In genomic region chr9:426976-427375, GRCh38 we compare ENCODE assay signal across 30 cellular contexts.
"Had no signal": no experiment of that assay in that cellular context is flagged by ENCODE, and none has a peak within 500 bp of the region (broad histone marks: within the 10 kb centered on the region; RNA-seq: fewer than 3 reads in every experiment).

No MANE protein-coding gene starts in this region.

- H3K4me1 ChIP-seq: esophagus muscularis mucosa, foreskin keratinocyte, heart right ventricle, prostate gland, sigmoid colon, stomach, upper lobe of right lung had no signal

- H3K4me3 ChIP-seq: esophagus muscularis mucosa, heart right ventricle, pancreas, prostate gland, sigmoid colon, stomach, thyroid gland, upper lobe of right lung had no signal

- H3K4me1 Mint-ChIP-seq: activated B cell treated with CpG ODN at 0.5 μM for 24 hours; activated CD8-positive, alpha-beta memory T cell treated with anti-CD3 and anti-CD28 coated beads, Interleukin-2, amount 10 ng/mL, durations not matched to agents 7 days and 5 days; naive thymus-derived CD4-positive, alpha-beta T cell had no signal

- H3K27me3 Mint-ChIP-seq: activated B cell treated with CpG ODN at 0.5 μM for 24 hours; activated CD8-positive, alpha-beta memory T cell treated with anti-CD3 and anti-CD28 coated beads, Interleukin-2, amount 10 ng/mL, durations not matched to agents 7 days and 5 days; activated CD8-positive, alpha-beta T cell treated with anti-CD3 and anti-CD28 coated beads for 36 hours; activated naive CD8-positive, alpha-beta T cell treated with anti-CD3 and anti-CD28 coated beads for 36 hours; dendritic cell treated with granulocyte-macrophage colony-stimulating factor and Interleukin-4, amounts not matched to agents 40 ng/mL and 50 ng/mL, for 4 days; naive thymus-derived CD4-positive, alpha-beta T cell; stimulated activated naive B cell treated with anti-CD40 and anti-IgM and Interleukin-4, amounts not matched to agents 10 μg/mL and 1 μg/mL and 100 μg/mL, for 72 hours had no signal

- DNase-seq: activated B cell treated with CpG ODN at 0.5 μM for 24 hours; activated CD4-positive, alpha-beta T cell treated with anti-CD3 and anti-CD28 coated beads, Interleukin-2, amount 50 U/mL, for 1 hour; activated CD8-positive, alpha-beta memory T cell treated with anti-CD3 and anti-CD28 coated beads, Interleukin-2, amount 10 ng/mL, durations not matched to agents 7 days and 5 days; activated effector memory CD4-positive, alpha-beta T cell treated with Interleukin-2 at 50 U/mL for 16 hours; activated naive CD8-positive, alpha-beta T cell treated with anti-CD3 and anti-CD28 coated beads for 36 hours; amniotic stem cell; caudate nucleus; endodermal cell; foreskin keratinocyte; heart right ventricle; left ventricle myocardium superior; mammary epithelial cell; midbrain; naive thymus-derived CD4-positive, alpha-beta T cell; pancreas; sigmoid colon; small intestine; stimulated activated CD4-positive, alpha-beta T cell treated with anti-CD3 and anti-CD28 coated beads, Interleukin-4, amount 100 ng/mL, for 4 hours; stimulated activated CD8-positive, alpha-beta memory T cell treated with anti-CD3 and anti-CD28 coated beads, Interleukin-4, amount 100 ng/mL, for 48 hours; stimulated activated naive B cell treated with anti-CD40 and anti-IgM and Interleukin-4, amounts not matched to agents 10 μg/mL and 1 μg/mL and 100 μg/mL, for 72 hours; stomach; T1000; thyroid gland; upper lobe of right lung had no signal

- H3K9me3 Mint-ChIP-seq: activated B cell treated with CpG ODN at 0.5 μM for 24 hours; activated CD8-positive, alpha-beta T cell treated with anti-CD3 and anti-CD28 coated beads for 36 hours; activated naive CD4-positive, alpha-beta T cell treated with anti-CD3 and anti-CD28 coated beads for 36 hours; activated naive CD8-positive, alpha-beta T cell treated with anti-CD3 and anti-CD28 coated beads for 36 hours; dendritic cell treated with granulocyte-macrophage colony-stimulating factor and Interleukin-4, amounts not matched to agents 40 ng/mL and 50 ng/mL, for 4 days; endodermal cell; naive thymus-derived CD4-positive, alpha-beta T cell; stimulated activated naive B cell treated with anti-CD40 and anti-IgM and Interleukin-4, amounts not matched to agents 10 μg/mL and 1 μg/mL and 100 μg/mL, for 72 hours; T-helper 1 cell treated with Interleukin-12 subunit alpha and Interleukin-12 subunit beta and Interleukin-4 antibody, amounts not matched to agents 30 μg/mL and 1 μg/mL, for 36 hours had no signal

- ATAC-seq: activated CD8-positive, alpha-beta memory T cell treated with anti-CD3 and anti-CD28 coated beads, Interleukin-2, amount 10 ng/mL, durations not matched to agents 7 days and 5 days; foreskin keratinocyte; heart right ventricle; left ventricle myocardium superior; naive thymus-derived CD4-positive, alpha-beta T cell; pancreas; upper lobe of right lung had no signal

- H3K9me3 ChIP-seq: esophagus muscularis mucosa, heart right ventricle, pancreas, prostate gland, sigmoid colon, stomach, thyroid gland, upper lobe of right lung had no signal

- H3K27ac Mint-ChIP-seq: activated B cell treated with CpG ODN at 0.5 μM for 24 hours; activated CD8-positive, alpha-beta memory T cell treated with anti-CD3 and anti-CD28 coated beads, Interleukin-2, amount 10 ng/mL, durations not matched to agents 7 days and 5 days; activated CD8-positive, alpha-beta T cell treated with anti-CD3 and anti-CD28 coated beads for 36 hours; activated naive CD4-positive, alpha-beta T cell treated with anti-CD3 and anti-CD28 coated beads for 36 hours; dendritic cell treated with granulocyte-macrophage colony-stimulating factor and Interleukin-4, amounts not matched to agents 40 ng/mL and 50 ng/mL, for 4 days; T-helper 1 cell treated with Interleukin-12 subunit alpha and Interleukin-12 subunit beta and Interleukin-4 antibody, amounts not matched to agents 30 μg/mL and 1 μg/mL, for 36 hours had no signal

- H3K27ac ChIP-seq: esophagus muscularis mucosa, foreskin keratinocyte, heart right ventricle, pancreas, prostate gland, sigmoid colon, stomach, thyroid gland, upper lobe of right lung had no signal

- H3K36me3 ChIP-seq: pancreas, prostate gland, sigmoid colon, thyroid gland had no signal

- H3K4me3 Mint-ChIP-seq: activated B cell treated with CpG ODN at 0.5 μM for 24 hours; activated CD8-positive, alpha-beta memory T cell treated with anti-CD3 and anti-CD28 coated beads, Interleukin-2, amount 10 ng/mL, durations not matched to agents 7 days and 5 days; activated CD8-positive, alpha-beta T cell treated with anti-CD3 and anti-CD28 coated beads for 36 hours; activated naive CD4-positive, alpha-beta T cell treated with anti-CD3 and anti-CD28 coated beads for 36 hours; activated naive CD8-positive, alpha-beta T cell treated with anti-CD3 and anti-CD28 coated beads for 36 hours; dendritic cell treated with granulocyte-macrophage colony-stimulating factor and Interleukin-4, amounts not matched to agents 40 ng/mL and 50 ng/mL, for 4 days; endodermal cell; naive thymus-derived CD4-positive, alpha-beta T cell; stimulated activated naive B cell treated with anti-CD40 and anti-IgM and Interleukin-4, amounts not matched to agents 10 μg/mL and 1 μg/mL and 100 μg/mL, for 72 hours; T-helper 1 cell treated with Interleukin-12 subunit alpha and Interleukin-12 subunit beta and Interleukin-4 antibody, amounts not matched to agents 30 μg/mL and 1 μg/mL, for 36 hours had no signal

- H3K27me3 ChIP-seq: esophagus muscularis mucosa, foreskin keratinocyte, heart right ventricle, pancreas, sigmoid colon, stomach, thyroid gland, upper lobe of right lung had no signal
